Comparison of ENCODE assay signal across 1 cellular context in the genomic region with DNA sequence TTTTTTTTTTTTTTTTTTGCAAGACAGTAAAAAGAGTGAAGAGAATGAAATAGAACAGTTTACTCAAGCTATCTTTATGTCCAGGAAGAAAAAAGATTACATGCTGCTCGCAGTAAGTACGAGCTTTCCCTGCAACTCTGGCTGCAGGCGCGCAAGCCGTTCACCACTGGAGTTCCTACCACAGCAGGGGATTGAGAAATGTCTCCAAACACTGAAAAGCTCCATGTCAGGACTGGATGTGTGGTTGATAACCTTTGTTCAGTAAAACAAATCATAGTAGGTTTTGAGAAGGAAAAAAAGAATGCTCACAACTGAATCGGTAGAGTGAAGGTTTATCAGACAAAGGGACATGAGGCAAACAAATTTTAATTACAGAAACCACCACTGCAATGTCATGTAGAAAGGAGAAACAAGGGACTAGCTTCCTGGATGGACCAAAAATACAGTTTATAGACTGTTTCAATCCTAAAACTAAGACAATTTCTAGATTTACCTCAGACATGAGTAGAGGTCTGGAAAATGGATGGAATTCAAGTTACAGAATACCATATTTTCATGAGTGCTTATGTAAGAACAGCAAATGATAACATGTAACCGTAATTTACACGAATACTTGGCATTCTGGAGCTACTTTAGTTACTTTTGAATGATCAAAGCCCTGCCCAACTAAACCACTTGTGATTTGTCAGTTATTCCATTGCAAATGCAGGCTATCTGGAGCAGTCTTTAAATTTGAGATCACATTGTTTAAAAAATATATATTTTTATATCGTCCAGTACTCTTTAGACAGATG.
TF ChIP-seq lines count a peak whose summit lies in the region.

No MANE protein-coding gene starts in this region.

TF ChIP-seq in HCT116, 20 proteins besides CTCF, POLR2A, EP300 and RAD21 (continued from another document):
- TF ChIP-seq, protein P1, sequence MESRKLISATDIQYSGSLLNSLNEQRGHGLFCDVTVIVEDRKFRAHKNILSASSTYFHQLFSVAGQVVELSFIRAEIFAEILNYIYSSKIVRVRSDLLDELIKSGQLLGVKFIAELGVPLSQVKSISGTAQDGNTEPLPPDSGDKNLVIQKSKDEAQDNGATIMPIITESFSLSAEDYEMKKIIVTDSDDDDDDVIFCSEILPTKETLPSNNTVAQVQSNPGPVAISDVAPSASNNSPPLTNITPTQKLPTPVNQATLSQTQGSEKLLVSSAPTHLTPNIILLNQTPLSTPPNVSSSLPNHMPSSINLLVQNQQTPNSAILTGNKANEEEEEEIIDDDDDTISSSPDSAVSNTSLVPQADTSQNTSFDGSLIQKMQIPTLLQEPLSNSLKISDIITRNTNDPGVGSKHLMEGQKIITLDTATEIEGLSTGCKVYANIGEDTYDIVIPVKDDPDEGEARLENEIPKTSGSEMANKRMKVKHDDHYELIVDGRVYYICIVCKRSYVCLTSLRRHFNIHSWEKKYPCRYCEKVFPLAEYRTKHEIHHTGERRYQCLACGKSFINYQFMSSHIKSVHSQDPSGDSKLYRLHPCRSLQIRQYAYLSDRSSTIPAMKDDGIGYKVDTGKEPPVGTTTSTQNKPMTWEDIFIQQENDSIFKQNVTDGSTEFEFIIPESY (IDR thresholded peaks at IDR 0.05; ENCODE audit: extremely low read depth, insufficient replicate concordance, low read length): no peak
